8 cellular contexts compared by ENCODE assay signal in the genomic region with DNA sequence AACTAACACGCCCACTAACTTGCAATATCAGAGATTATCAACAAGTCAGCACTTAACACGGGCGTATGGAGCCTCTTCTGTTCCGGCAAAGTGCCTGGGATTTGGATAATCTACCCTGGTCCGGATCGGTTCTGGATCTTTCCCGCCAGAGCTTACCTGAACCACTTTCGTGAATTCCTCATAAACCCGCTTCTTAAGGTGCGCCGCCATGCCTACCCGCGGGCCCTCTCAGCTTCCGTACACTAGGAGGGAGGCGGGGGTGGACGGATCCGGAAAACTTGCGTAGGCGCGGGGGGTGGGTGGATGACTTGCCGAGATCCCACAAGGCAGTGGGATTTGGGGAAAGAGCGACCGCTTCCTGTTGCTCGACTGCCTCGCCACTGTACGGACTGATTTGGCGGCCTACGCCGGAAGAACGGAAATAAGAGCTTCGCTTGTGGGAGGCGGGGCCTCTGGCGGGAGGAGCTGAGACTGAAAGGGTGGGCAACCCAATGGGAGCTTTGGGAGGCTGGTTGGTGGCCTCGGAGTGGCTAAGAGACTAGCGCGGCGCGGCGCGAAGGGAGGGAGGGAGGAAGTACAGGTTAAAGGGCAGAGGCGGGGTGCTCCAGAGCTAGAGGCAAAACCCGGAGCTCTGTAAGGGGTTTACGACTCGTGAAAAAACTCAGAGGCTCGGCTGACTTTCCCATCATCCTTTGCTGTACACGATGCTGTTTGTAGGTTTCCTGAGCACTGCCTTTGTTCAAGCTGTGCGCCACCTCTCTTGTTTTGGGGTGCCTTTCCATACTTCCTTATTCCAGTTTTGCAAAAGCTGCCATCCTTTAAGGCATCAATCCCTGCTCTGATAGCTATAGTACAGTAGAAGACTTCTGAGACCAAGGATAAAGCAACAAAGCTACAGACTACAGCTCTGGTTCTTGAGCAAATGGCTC. TPM values are rescaled to one million over a fixed set of nuclear protein-coding genes. Genes with fewer than 3 reads are reported as not detected.
DNase-seq lines count a peak whose midpoint lies in the region; TF ChIP-seq lines count a peak whose summit lies in the region.

A gene with protein sequence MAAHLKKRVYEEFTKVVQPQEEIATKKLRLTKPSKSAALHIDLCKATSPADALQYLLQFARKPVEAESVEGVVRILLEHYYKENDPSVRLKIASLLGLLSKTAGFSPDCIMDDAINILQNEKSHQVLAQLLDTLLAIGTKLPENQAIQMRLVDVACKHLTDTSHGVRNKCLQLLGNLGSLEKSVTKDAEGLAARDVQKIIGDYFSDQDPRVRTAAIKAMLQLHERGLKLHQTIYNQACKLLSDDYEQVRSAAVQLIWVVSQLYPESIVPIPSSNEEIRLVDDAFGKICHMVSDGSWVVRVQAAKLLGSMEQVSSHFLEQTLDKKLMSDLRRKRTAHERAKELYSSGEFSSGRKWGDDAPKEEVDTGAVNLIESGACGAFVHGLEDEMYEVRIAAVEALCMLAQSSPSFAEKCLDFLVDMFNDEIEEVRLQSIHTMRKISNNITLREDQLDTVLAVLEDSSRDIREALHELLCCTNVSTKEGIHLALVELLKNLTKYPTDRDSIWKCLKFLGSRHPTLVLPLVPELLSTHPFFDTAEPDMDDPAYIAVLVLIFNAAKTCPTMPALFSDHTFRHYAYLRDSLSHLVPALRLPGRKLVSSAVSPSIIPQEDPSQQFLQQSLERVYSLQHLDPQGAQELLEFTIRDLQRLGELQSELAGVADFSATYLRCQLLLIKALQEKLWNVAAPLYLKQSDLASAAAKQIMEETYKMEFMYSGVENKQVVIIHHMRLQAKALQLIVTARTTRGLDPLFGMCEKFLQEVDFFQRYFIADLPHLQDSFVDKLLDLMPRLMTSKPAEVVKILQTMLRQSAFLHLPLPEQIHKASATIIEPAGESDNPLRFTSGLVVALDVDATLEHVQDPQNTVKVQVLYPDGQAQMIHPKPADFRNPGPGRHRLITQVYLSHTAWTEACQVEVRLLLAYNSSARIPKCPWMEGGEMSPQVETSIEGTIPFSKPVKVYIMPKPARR (minus strand): TSS at position 235 of the 929 bp plus-strand sequence. CDS start 25 bp downstream, at position 210.

- peaks cover 30% of the 10 kb centered on the region for H3K4me1 Mint-ChIP-seq in activated T-helper 1 cell treated with anti-CD3 and anti-CD28 coated beads, Interleukin-12 subunit alpha, Interleukin-12 subunit beta, Interleukin-2, Interleukin-4 antibody, amounts not matched to agents 30 ng/mL and 10 ng/mL and 1 ng/mL, durations not matched to agents 14 hours and 24 hours and 36 hours (ENCODE audit: low read depth)

- H3K9ac ChIP-seq in GM23248, result peak within 1 kb of the TSS; percentile 88

- H3K36me3 ChIP-seq in DOHH2 (ENCODE audit: control insufficient read depth, low read length) (peaks cover 16% of the 10 kb centered on the region), GM23248 (ENCODE audit: low read depth) (no peaks in the 10 kb centered on the region), esophagus squamous epithelium (peaks cover 0 to 20% (median 4%) of the 10 kb centered on the region in 3 donors)

- H4K20me1 ChIP-seq in DOHH2 (ENCODE audit: control insufficient read depth, insufficient read depth, low read depth, low read length) (no peaks in the 10 kb centered on the region), GM23248 (ENCODE audit: insufficient read depth) (no peaks in the 10 kb centered on the region)

- H3K4me1 ChIP-seq in DOHH2 (ENCODE audit: control insufficient read depth, low read length) (peaks cover 18% of the 10 kb centered on the region), GM23248 (ENCODE audit: insufficient read depth) (peaks cover 16% of the 10 kb centered on the region), esophagus squamous epithelium (peaks cover 4 to 25% (median 8%) of the 10 kb centered on the region in 3 donors)

- H3K9me3 ChIP-seq in DOHH2 (ENCODE audit: control insufficient read depth, insufficient read depth, low read length) (no peaks in the 10 kb centered on the region), GM23248 (ENCODE audit: low read depth) (no peaks in the 10 kb centered on the region), esophagus squamous epithelium (no peaks in the 10 kb centered on the region)

- intact Hi-C loops in activated T-helper 1 cell treated with anti-CD3 and anti-CD28 coated beads, Interleukin-12 subunit alpha, Interleukin-12 subunit beta, Interleukin-2, Interleukin-4 antibody, amounts not matched to agents 30 ng/mL and 10 ng/mL and 1 ng/mL, durations not matched to agents 14 hours and 24 hours and 36 hours (cut with micrococcal nuclease), result loop anchor here (1.0 to 2.0 kb wide), 8 partner anchors 52 to 570 kb away; a partner anchor contains a TSS
- intact Hi-C loops in esophagus squamous epithelium (cut with DNase I), result loop anchor here (5.0 kb wide), 1 partner anchor 172 kb away; a partner anchor contains a TSS

- H3F3A ChIP-seq in DOHH2 (ENCODE audit: control insufficient read depth, insufficient read depth) (no peaks in the 10 kb centered on the region), GM23248 (ENCODE audit: insufficient read depth) (peaks cover 8% of the 10 kb centered on the region)

- peak within 1 kb of the TSS; percentile 93 for H3K4me2 ChIP-seq in DOHH2 (ENCODE audit: low read length)
- H3K4me2 ChIP-seq in GM23248 (ENCODE audit: unreplicated experiment), result peak within 1 kb of the TSS; percentile 94

- TF ChIP-seq CTCF in DOHH2 (IDR thresholded peaks at IDR 0.05; ENCODE audit: low read depth, low read length, poor library complexity, severe bottlenecking), result no peak
- peak in 2 of 6 experiments; percentile 15 to 17 for TF ChIP-seq CTCF in esophagus squamous epithelium (IDR thresholded peaks at IDR 0.05)

- H3K27ac ChIP-seq in DOHH2 (ENCODE audit: low read depth, low read length) (peak within 1 kb of the TSS; percentile 62), GM23248 (peak within 1 kb of the TSS; percentile 69), esophagus squamous epithelium (peak within 1 kb of the TSS; percentile 76 to 91 (median 86))

- H3K9me2 ChIP-seq in DOHH2 (replicated peaks; ENCODE audit: control insufficient read depth, low read length), result no peaks in the 10 kb centered on the region
- no peaks in the 10 kb centered on the region for H3K9me2 ChIP-seq in GM23248 (ENCODE audit: insufficient read depth)

- peak within 1 kb of the TSS; percentile 84 for H3K27ac Mint-ChIP-seq in activated T-helper 1 cell treated with anti-CD3 and anti-CD28 coated beads, Interleukin-12 subunit alpha, Interleukin-12 subunit beta, Interleukin-2, Interleukin-4 antibody, amounts not matched to agents 30 ng/mL and 10 ng/mL and 1 ng/mL, durations not matched to agents 14 hours and 24 hours and 36 hours

- in situ Hi-C loops in GM23248 (cut with MboI), result no loop called here

- H3K4me3 ChIP-seq in DOHH2 (ENCODE audit: low read length), result peak within 1 kb of the TSS; percentile 88
- H3K4me3 ChIP-seq in GM23248, result peak within 1 kb of the TSS; percentile 93
- H3K4me3 ChIP-seq in esophagus squamous epithelium, result peak within 1 kb of the TSS; percentile 59 to 82 (median 66)

- H3K9me3 Mint-ChIP-seq in activated T-helper 1 cell treated with anti-CD3 and anti-CD28 coated beads, Interleukin-12 subunit alpha, Interleukin-12 subunit beta, Interleukin-2, Interleukin-4 antibody, amounts not matched to agents 30 ng/mL and 10 ng/mL and 1 ng/mL, durations not matched to agents 14 hours and 24 hours and 36 hours, result no peaks in the 10 kb centered on the region

- H3K27me3 Mint-ChIP-seq in activated T-helper 1 cell treated with anti-CD3 and anti-CD28 coated beads, Interleukin-12 subunit alpha, Interleukin-12 subunit beta, Interleukin-2, Interleukin-4 antibody, amounts not matched to agents 30 ng/mL and 10 ng/mL and 1 ng/mL, durations not matched to agents 14 hours and 24 hours and 36 hours (ENCODE audit: insufficient read depth), result no peaks in the 10 kb centered on the region

- DNase-seq in GM23248 (peak; percentile 100), Kasumi-1 (lab: John Stamatoyannopoulos, UW) (peak; percentile 99), RPMI7951 (ENCODE audit: low read depth) (peak; percentile 100), esophagus squamous epithelium (lab: John Stamatoyannopoulos, UW) (peak; percentile 96), myocyte (ENCODE audit: low read depth) (peak; percentile 100)
- DNase-seq in activated T-helper 1 cell treated with anti-CD3 and anti-CD28 coated beads, Interleukin-12 subunit alpha, Interleukin-12 subunit beta, Interleukin-2, Interleukin-4 antibody, amounts not matched to agents 30 ng/mL and 10 ng/mL and 1 ng/mL, durations not matched to agents 14 hours and 24 hours and 36 hours (ENCODE audit: low spot score), result peak; percentile 98
- DNase-seq in stimulated activated CD8-positive, alpha-beta memory T cell treated with anti-CD3 and anti-CD28 coated beads, Interleukin-7, amount 100 ng/mL, for 48 hours (ENCODE audit: extremely low read depth in 1 of 2, low read depth in 1 of 2), result peak; percentile 92 to 99

- TF ChIP-seq POLR2A in esophagus squamous epithelium (IDR thresholded peaks at IDR 0.05), result peak in 1 of 4 donors; percentile 24

- whole genome bisulfite sequencing in GM23248 (ENCODE audit: low coverage in 1 of 2, low lambda C conversion rate in 2 of 2, missing lambda C conversion rate in 2 of 2), 2 experiments, result 0 to 1% methylated on average over 41 to 47 of the region's 47 CpGs
- 0% methylated on average over 29 to 37 of the region's 47 CpGs for WGBS in esophagus squamous epithelium, 2 donors

- H3K79me2 ChIP-seq in DOHH2 (ENCODE audit: control insufficient read depth, low read length) (peaks cover 29% of the 10 kb centered on the region), GM23248 (ENCODE audit: insufficient read depth) (peaks cover 38% of the 10 kb centered on the region)

- H3K27me3 ChIP-seq in DOHH2 (ENCODE audit: control insufficient read depth, low read length) (no peaks in the 10 kb centered on the region), GM23248 (replicated peaks; ENCODE audit: insufficient read depth) (no peaks in the 10 kb centered on the region), esophagus squamous epithelium (no peaks in the 10 kb centered on the region)

- H2AFZ ChIP-seq in GM23248, result peak within 1 kb of the TSS; percentile 100

- peaks cover 3% of the 10 kb centered on the region for H3K36me3 Mint-ChIP-seq in activated T-helper 1 cell treated with anti-CD3 and anti-CD28 coated beads, Interleukin-12 subunit alpha, Interleukin-12 subunit beta, Interleukin-2, Interleukin-4 antibody, amounts not matched to agents 30 ng/mL and 10 ng/mL and 1 ng/mL, durations not matched to agents 14 hours and 24 hours and 36 hours (ENCODE audit: low read depth)

- H3K4me3 Mint-ChIP-seq in activated T-helper 1 cell treated with anti-CD3 and anti-CD28 coated beads, Interleukin-12 subunit alpha, Interleukin-12 subunit beta, Interleukin-2, Interleukin-4 antibody, amounts not matched to agents 30 ng/mL and 10 ng/mL and 1 ng/mL, durations not matched to agents 14 hours and 24 hours and 36 hours, result peak within 1 kb of the TSS; percentile 92

RNA-seq across cellular contexts. Expression of the gene that starts here (rescaled TPM):
- total RNA-seq in GM23248 (2014; rRNA removed; shearing (Covaris generic)), result 27.3 and 29.3 TPM in 2 replicates
- 25.8 and 27.0 TPM in 2 replicates for polyA plus RNA-seq in GM23248 (2016; fragmentation: Nextera tagmentation; extraction: Ambion mirVana)
- 25.3 and 29.7 TPM in 2 replicates for total RNA-seq in RPMI7951 (2014; rRNA removed; shearing (Covaris generic))
- total RNA-seq in activated T-helper 1 cell treated with anti-CD3 and anti-CD28 coated beads, Interleukin-12 subunit alpha, Interleukin-12 subunit beta, Interleukin-2, Interleukin-4 antibody, amounts not matched to agents 30 ng/mL and 10 ng/mL and 1 ng/mL, durations not matched to agents 14 hours and 24 hours and 36 hours, result 58.2 and 63.6 TPM in 2 replicates
- 10 to 100 TPM; 12.8 to 21.9 (median 17.9) TPM for total RNA-seq in esophagus squamous epithelium
- 22.1 and 24.7 TPM in 2 replicates for total RNA-seq in myocyte
- 18.4 TPM for polyA plus RNA-seq in myocyte (2012)

Comparison
In these comparisons a context has a peak if more than half of its experiments do, and no peak if none do; other contexts are left out.
1. Peak in every context shown above with its lines: DNase-seq, H3K4me3 ChIP-seq and H3K27ac ChIP-seq.